37 cellular contexts compared by ENCODE assay signal in the genomic region with DNA sequence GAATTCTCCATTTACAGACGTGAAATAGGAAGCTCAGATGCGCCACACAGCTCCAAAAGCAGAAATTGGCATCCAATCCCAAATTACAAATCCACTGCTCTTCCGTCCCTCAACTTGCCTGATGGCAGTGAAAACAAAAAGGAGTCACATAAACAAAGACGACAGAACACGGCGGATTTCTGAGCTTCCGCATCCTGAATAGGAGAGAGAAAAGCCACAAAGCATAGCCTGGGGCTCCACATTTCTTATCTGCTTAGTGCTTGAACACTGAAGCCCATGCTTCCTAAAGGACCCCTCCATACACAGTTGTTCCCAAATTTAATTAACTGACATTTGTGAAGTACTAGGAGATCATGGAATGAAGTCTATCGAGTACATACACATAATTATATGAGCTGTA. TPM values are rescaled to one million over a fixed set of nuclear protein-coding genes. Genes with fewer than 3 reads are reported as not detected.
"Had no signal": no experiment of that assay in that cellular context is flagged by ENCODE, and none has a peak within 500 bp of the region (broad histone marks: within the 10 kb centered on the region; RNA-seq: fewer than 3 reads in every experiment).

No MANE protein-coding gene starts in this region.

- H3K4me3 ChIP-seq: Peyer's patch had no signal

- H3K9me3 Mint-ChIP-seq: activated CD4-positive, alpha-beta memory T cell treated with anti-CD3 and anti-CD28 coated beads, Interleukin-2, amount 10 ng/mL, durations not matched to agents 7 days and 5 days; activated naive CD4-positive, alpha-beta T cell treated with anti-CD3 and anti-CD28 coated beads, Interleukin-2, amount 10 ng/mL, durations not matched to agents 7 days and 5 days; activated naive CD8-positive, alpha-beta T cell treated with anti-CD3 and anti-CD28 coated beads, Interleukin-2, amount 50 U/mL, for 24 hours had no signal

- DNase-seq: activated CD4-positive, alpha-beta memory T cell treated with anti-CD3 and anti-CD28 coated beads, Interleukin-2, amount 10 ng/mL, durations not matched to agents 7 days and 5 days; activated CD4-positive, alpha-beta T cell treated with anti-CD3 and anti-CD28 coated beads for 1 hour; activated CD4-positive, alpha-beta T cell treated with anti-CD3 and anti-CD28 coated beads for 48 hours; activated CD4-positive, CD25-positive, alpha-beta regulatory T cell; activated CD8-positive, alpha-beta memory T cell treated with anti-CD3 and anti-CD28 coated beads for 24 hours; activated CD8-positive, alpha-beta memory T cell treated with anti-CD3 and anti-CD28 coated beads, Interleukin-2, amount 10 ng/mL, durations not matched to agents 7 days and 5 days; activated CD8-positive, alpha-beta memory T cell treated with anti-CD3 and anti-CD28 coated beads, Interleukin-2, amount 50 U/mL, for 48 hours; activated effector memory CD4-positive, alpha-beta T cell treated with Interleukin-2 at 50 U/mL for 16 hours; activated naive CD4-positive, alpha-beta T cell treated with anti-CD3 and anti-CD28 coated beads, Interleukin-2, amount 10 ng/mL, durations not matched to agents 7 days and 5 days; activated naive CD8-positive, alpha-beta T cell treated with anti-CD3 and anti-CD28 coated beads, Interleukin-2, amount 50 U/mL, for 24 hours; activated T-cell treated with anti-CD3 and anti-CD28 coated beads, Interleukin-2, amount 50 U/mL, for 48 hours; anterior cingulate cortex; brain microvascular endothelial cell; central memory CD4-positive, alpha-beta T cell; Kasumi-1; KG1; MM.1S; MV-4-11; NCI-H1092; NCI-H1436 treated with DMSO at 0.1 percent for 48 hours; NCI-H1694 treated with DMSO at 0.1 percent for 48 hours; NCI-H2029; NCI-H2171; NCI-H510A; NCI-H526; NCI-H748 treated with DMSO at 0.1 percent for 48 hours; NK-92 treated with Interleukin-12 subunit alpha and Interleukin-12 subunit beta, amount 100 ng/mL, for 24 hours; PC-3; Peyer's patch; SIG-M5; T1000; WERI-Rb-1 had no signal

- H3K4me1 ChIP-seq: Peyer's patch had no signal

- H3K27ac Mint-ChIP-seq: activated CD4-positive, alpha-beta memory T cell treated with anti-CD3 and anti-CD28 coated beads, Interleukin-2, amount 10 ng/mL, durations not matched to agents 7 days and 5 days; activated CD8-positive, alpha-beta memory T cell treated with anti-CD3 and anti-CD28 coated beads, Interleukin-2, amount 10 ng/mL, durations not matched to agents 7 days and 5 days; activated naive CD4-positive, alpha-beta T cell treated with anti-CD3 and anti-CD28 coated beads, Interleukin-2, amount 10 ng/mL, durations not matched to agents 7 days and 5 days; activated naive CD8-positive, alpha-beta T cell; activated naive CD8-positive, alpha-beta T cell treated with anti-CD3 and anti-CD28 coated beads, Interleukin-2, amount 50 U/mL, for 24 hours had no signal

- H3K27me3 ChIP-seq: brain microvascular endothelial cell, Peyer's patch had no signal

- H3K4me3 Mint-ChIP-seq: activated CD4-positive, alpha-beta memory T cell treated with anti-CD3 and anti-CD28 coated beads, Interleukin-2, amount 10 ng/mL, durations not matched to agents 7 days and 5 days; activated CD8-positive, alpha-beta memory T cell treated with anti-CD3 and anti-CD28 coated beads, Interleukin-2, amount 10 ng/mL, durations not matched to agents 7 days and 5 days; activated naive CD4-positive, alpha-beta T cell treated with anti-CD3 and anti-CD28 coated beads, Interleukin-2, amount 10 ng/mL, durations not matched to agents 7 days and 5 days; activated naive CD8-positive, alpha-beta T cell; activated naive CD8-positive, alpha-beta T cell treated with anti-CD3 and anti-CD28 coated beads, Interleukin-2, amount 50 U/mL, for 24 hours had no signal

- H3K4me1 Mint-ChIP-seq: activated CD4-positive, alpha-beta memory T cell treated with anti-CD3 and anti-CD28 coated beads, Interleukin-2, amount 10 ng/mL, durations not matched to agents 7 days and 5 days; activated CD8-positive, alpha-beta memory T cell treated with anti-CD3 and anti-CD28 coated beads, Interleukin-2, amount 10 ng/mL, durations not matched to agents 7 days and 5 days; activated naive CD4-positive, alpha-beta T cell treated with anti-CD3 and anti-CD28 coated beads, Interleukin-2, amount 10 ng/mL, durations not matched to agents 7 days and 5 days; activated naive CD8-positive, alpha-beta T cell treated with anti-CD3 and anti-CD28 coated beads, Interleukin-2, amount 50 U/mL, for 24 hours had no signal

- ATAC-seq: activated CD8-positive, alpha-beta memory T cell treated with anti-CD3 and anti-CD28 coated beads, Interleukin-2, amount 10 ng/mL, durations not matched to agents 7 days and 5 days; activated naive CD8-positive, alpha-beta T cell treated with anti-CD3 and anti-CD28 coated beads, Interleukin-2, amount 50 U/mL, for 24 hours; PC-3; Right ventricle myocardium inferior had no signal

- H3K36me3 Mint-ChIP-seq: activated CD8-positive, alpha-beta memory T cell treated with anti-CD3 and anti-CD28 coated beads, Interleukin-2, amount 10 ng/mL, durations not matched to agents 7 days and 5 days; activated naive CD4-positive, alpha-beta T cell treated with anti-CD3 and anti-CD28 coated beads, Interleukin-2, amount 10 ng/mL, durations not matched to agents 7 days and 5 days; activated naive CD8-positive, alpha-beta T cell had no signal

- H3K36me3 ChIP-seq: brain microvascular endothelial cell, WERI-Rb-1 had no signal

- H3K27me3 Mint-ChIP-seq: activated naive CD8-positive, alpha-beta T cell treated with anti-CD3 and anti-CD28 coated beads, Interleukin-2, amount 50 U/mL, for 24 hours had no signal

- H3K9me3 ChIP-seq: Peyer's patch had no signal

- H3K27ac ChIP-seq: brain microvascular endothelial cell, Peyer's patch, RWPE1, WERI-Rb-1 had no signal

RNA-seq across cellular contexts. Expression of gene BEND7, which starts 32.6 kb away (rescaled TPM):
- total RNA-seq: activated CD4-positive, alpha-beta memory T cell treated with anti-CD3 and anti-CD28 coated beads, Interleukin-2, amount 10 ng/mL, durations not matched to agents 7 days and 5 days; activated CD8-positive, alpha-beta memory T cell treated with anti-CD3 and anti-CD28 coated beads, Interleukin-2, amount 10 ng/mL, durations not matched to agents 7 days and 5 days; T-helper 1 cell treated with Interleukin-12 subunit alpha and Interleukin-12 subunit beta and Interleukin-4 antibody, amounts not matched to agents 30 ng/mL and 1 ng/mL, for 36 hours; T-helper 2 cell treated with Interferon-gamma antibody and Interleukin-4, amounts not matched to agents 100 ng/mL and 5 ng/mL, for 36 hours had no signal
